In the genomic region with DNA sequence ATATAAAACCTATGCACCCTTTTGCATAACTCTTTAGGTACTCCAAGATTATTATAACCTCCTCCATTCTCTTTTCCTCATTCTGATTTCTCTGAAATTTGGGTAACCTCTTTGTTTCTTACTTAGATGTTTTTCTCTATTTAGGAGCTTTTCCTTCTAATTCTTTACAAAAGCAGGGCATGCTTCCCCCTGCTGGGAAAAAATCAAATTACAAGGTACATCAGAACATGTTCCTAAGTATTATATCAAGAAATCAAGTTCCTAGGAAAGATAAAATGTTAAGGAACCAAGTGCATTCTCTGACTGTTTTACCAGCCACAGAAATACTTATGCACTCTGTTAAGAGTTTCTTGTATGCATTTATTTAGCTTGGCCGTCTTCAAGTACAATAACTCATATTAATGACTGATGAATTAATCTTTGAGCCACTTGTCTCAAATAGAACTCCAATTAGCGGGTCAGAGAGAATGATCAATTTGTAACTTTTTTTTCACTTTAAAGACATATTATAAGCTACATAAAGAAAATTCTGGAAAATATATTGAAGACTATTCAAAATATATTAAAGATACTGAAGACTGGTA, we compare ENCODE assay signal across 8 cellular contexts. TPM values are rescaled to one million over a fixed set of nuclear protein-coding genes. Genes with fewer than 3 reads are reported as not detected.
DNase-seq lines count a peak whose midpoint lies in the region; ATAC-seq and TF ChIP-seq lines count a peak whose summit lies in the region.

No MANE protein-coding gene starts in this region.

- WGBS in hepatocyte (ENCODE audit: low lambda C conversion rate, missing lambda C conversion rate): 54% methylated on average over 2 of the region's 2 CpGs
- 53 to 54% methylated on average over 2 of the region's 2 CpGs for WGBS in tibial nerve, 2 donors

- H3K79me2 ChIP-seq in hepatocyte: peaks cover 47% of the 10 kb centered on the region

- H3K9me3 ChIP-seq in hepatocyte (ENCODE audit: low read depth) (no peaks in the 10 kb centered on the region), tibial nerve (no peaks in the 10 kb centered on the region)

- H3K27ac ChIP-seq in hepatocyte (peak overlapping the region; percentile 18), tibial nerve (no peak overlapping the region)

- H3K27me3 ChIP-seq in H7 (ENCODE audit: control insufficient read depth, insufficient read depth, low read length) (peaks cover 17% of the 10 kb centered on the region), hepatocyte (peaks cover 4% of the 10 kb centered on the region), tibial nerve (peaks cover 0 to 25% of the 10 kb centered on the region in 2 donors)

- H3K4me3 ChIP-seq in H7 (ENCODE audit: insufficient read depth, low read depth, low read length): no peak overlapping the region
- H3K4me3 ChIP-seq in hepatocyte: no peak overlapping the region
- H3K4me3 ChIP-seq in tibial nerve: no peak overlapping the region

- in situ Hi-C loops in ACHN (cut with HindIII; ENCODE audit: low pct_ligation_motif_present, low pct_unique_long_range_greater_than_20kb, low sequenced_read_pairs): no loop called here

- H4K20me1 ChIP-seq in hepatocyte (ENCODE audit: insufficient read depth, poor library complexity, severe bottlenecking): no peaks in the 10 kb centered on the region

- TF ChIP-seq EP300 in tibial nerve (IDR thresholded peaks at IDR 0.05): no peak

- H2AFZ ChIP-seq in hepatocyte: no peak overlapping the region

- H3K4me1 ChIP-seq in hepatocyte (ENCODE audit: insufficient read depth) (no peaks in the 10 kb centered on the region), tibial nerve (peaks cover 0 to 14% (median 0%) of the 10 kb centered on the region in 4 donors)

- H3K9me2 ChIP-seq in hepatocyte (replicated peaks; ENCODE audit: insufficient read depth): no peaks in the 10 kb centered on the region

- DNase-seq in ACHN (peak; percentile 42), H7 (peak; percentile 6), SK-N-DZ (ENCODE audit: low spot score) (peak; percentile 16), hepatocyte (ENCODE audit: low spot score) (peak; percentile 76), tibial nerve (ENCODE audit: low spot score in 2 of 2) (peak in 1 of 2 donors; percentile 55), NCI-H2029 (lab: John Stamatoyannopoulos, UW) (no peak)
- DNase-seq in NK-92 treated with Interleukin-12 subunit alpha and Interleukin-12 subunit beta, amount 100 ng/mL, for 24 hours (lab: John Stamatoyannopoulos, UW): no peak

- ATAC-seq in HG03571 (IDR thresholded peaks at IDR 0.05; ENCODE audit: unreplicated experiment): no peak

- no peak for TF ChIP-seq POLR2A in tibial nerve (IDR thresholded peaks at IDR 0.05)

- TF ChIP-seq CTCF in hepatocyte (IDR thresholded peaks at IDR 0.05; ENCODE audit: poor library complexity) (peak; percentile 75), tibial nerve (IDR thresholded peaks at IDR 0.05) (peak; percentile 24 to 54 (median 33))

- H3K36me3 ChIP-seq in H7 (replicated peaks; ENCODE audit: control insufficient read depth, insufficient read depth, low read length): no peaks in the 10 kb centered on the region
- no peaks in the 10 kb centered on the region for H3K36me3 ChIP-seq in hepatocyte (replicated peaks; ENCODE audit: insufficient read depth, low read depth)
- H3K36me3 ChIP-seq in tibial nerve: no peaks in the 10 kb centered on the region

- peak overlapping the region; percentile 84 for H3K4me2 ChIP-seq in hepatocyte

RNA-seq across cellular contexts. Expression of a gene that starts 2.1 kb away (rescaled TPM):
- 3.7 and 6.3 TPM in 2 replicates for total RNA-seq in H7 (2014; rRNA removed; shearing (Covaris generic))
- polyA plus RNA-seq in SK-N-DZ (2014; cell fraction: cytosol; rRNA removed): not detected in 2 replicates
- polyA plus RNA-seq in SK-N-DZ (2014; cell fraction: nucleus; rRNA removed): not detected in 2 replicates
- total RNA-seq in hepatocyte: 12.3 and 12.4 TPM in 2 replicates
- polyA plus RNA-seq in hepatocyte: 4.3 and 5.9 TPM in 2 replicates
- total RNA-seq in tibial nerve: 1 to 10 TPM in 1 of 4 donors, under 1 TPM in 2, not detected in 1; 0.21 to 3.3 (median 0.22) TPM

Comparison
In these comparisons a context has a peak if more than half of its experiments do, and no peak if none do; other contexts are left out.
1. DNase-seq: peak in ACHN (single experiment), H7 (single experiment), SK-N-DZ (single experiment) and hepatocyte (single experiment); none in NK-92 treated with Interleukin-12 subunit alpha and Interleukin-12 subunit beta, amount 100 ng/mL, for 24 hours (single experiment) and NCI-H2029 (single experiment).